Comparison of ENCODE assay signal across 19 cellular contexts in the genomic region with DNA sequence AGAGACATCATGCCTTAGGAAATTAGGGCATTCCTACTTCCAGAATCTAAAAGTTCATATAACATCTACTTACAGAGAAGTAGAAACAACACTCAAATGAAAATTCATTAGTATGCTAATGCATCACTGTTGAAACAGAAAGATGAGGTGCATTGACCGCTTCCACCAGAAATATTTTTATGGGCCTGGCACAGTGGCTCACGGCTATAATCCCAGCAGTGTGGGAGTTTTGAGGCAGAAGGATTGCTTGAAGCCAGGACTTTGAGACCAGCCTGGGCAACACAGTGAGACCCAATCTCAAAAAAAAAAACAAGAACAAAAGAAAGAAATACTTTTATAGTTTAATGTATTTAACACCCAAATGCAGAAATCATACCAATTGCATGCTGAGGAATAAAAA.
"Had no signal": no experiment of that assay in that cellular context is flagged by ENCODE, and none has a peak within 500 bp of the region (broad histone marks: within the 10 kb centered on the region; RNA-seq: fewer than 3 reads in every experiment).

No MANE protein-coding gene starts in this region.

- H3K4me1 Mint-ChIP-seq: natural killer cell; stimulated activated naive CD8-positive, alpha-beta T cell treated with anti-CD3 and anti-CD28 coated beads, Interleukin-15, amount 100 ng/mL, for 72 hours had no signal

- ATAC-seq: gastroesophageal sphincter; left lobe of liver; natural killer cell; stimulated activated naive B cell treated with anti-CD40 and anti-IgM and Interleukin-4, amounts not matched to agents 10 μg/mL and 1 μg/mL and 100 μg/mL, for 72 hours; stimulated activated naive CD8-positive, alpha-beta T cell treated with anti-CD3 and anti-CD28 coated beads, Interleukin-15, amount 100 ng/mL, for 72 hours had no signal

- H3K27ac ChIP-seq: esophagus squamous epithelium, gastroesophageal sphincter, sigmoid colon, skin epidermis, testis, transverse colon had no signal

- DNase-seq: cortex of kidney; effector memory CD4-positive, alpha-beta T cell; esophagus squamous epithelium; glutamatergic neuron; islet precursor cell; natural killer cell; posterior cingulate gyrus; sigmoid colon; stimulated activated CD4-positive, alpha-beta T cell treated with anti-CD3 and anti-CD28 coated beads, Interleukin-2, amount 100 ng/mL, for 24 hours; stimulated activated CD4-positive, alpha-beta T cell treated with anti-CD3 and anti-CD28 coated beads, Interleukin-4, amount 100 ng/mL, for 4 hours; stimulated activated naive B cell treated with anti-CD40 and anti-IgM and Interleukin-4, amounts not matched to agents 10 μg/mL and 1 μg/mL and 100 μg/mL, for 72 hours; stimulated activated naive CD8-positive, alpha-beta T cell treated with anti-CD3 and anti-CD28 coated beads, Interleukin-15, amount 100 ng/mL, for 72 hours; testis; transverse colon had no signal

- H3K9me3 Mint-ChIP-seq: natural killer cell; neural crest cell; stimulated activated naive B cell treated with anti-CD40 and anti-IgM and Interleukin-4, amounts not matched to agents 10 μg/mL and 1 μg/mL and 100 μg/mL, for 72 hours; stimulated activated naive CD8-positive, alpha-beta T cell treated with anti-CD3 and anti-CD28 coated beads, Interleukin-15, amount 100 ng/mL, for 72 hours had no signal

- FAIRE-seq: endometrium had no signal

- H3K4me1 ChIP-seq: esophagus squamous epithelium, gastroesophageal sphincter, sigmoid colon, testis, transverse colon had no signal

- H3K9me3 ChIP-seq: esophagus squamous epithelium, gastroesophageal sphincter, sigmoid colon, testis, transverse colon had no signal

- H3K4me3 ChIP-seq: esophagus squamous epithelium, gastroesophageal sphincter, sigmoid colon, skin epidermis, testis, transverse colon had no signal

- H3K36me3 ChIP-seq: esophagus squamous epithelium, gastroesophageal sphincter, sigmoid colon, transverse colon had no signal

- H3K27ac Mint-ChIP-seq: natural killer cell; stimulated activated naive B cell treated with anti-CD40 and anti-IgM and Interleukin-4, amounts not matched to agents 10 μg/mL and 1 μg/mL and 100 μg/mL, for 72 hours; stimulated activated naive CD8-positive, alpha-beta T cell treated with anti-CD3 and anti-CD28 coated beads, Interleukin-15, amount 100 ng/mL, for 72 hours had no signal

- H3K27me3 ChIP-seq: esophagus squamous epithelium, gastroesophageal sphincter, sigmoid colon, testis, transverse colon had no signal

- H3K4me3 Mint-ChIP-seq: natural killer cell; neural crest cell; stimulated activated naive B cell treated with anti-CD40 and anti-IgM and Interleukin-4, amounts not matched to agents 10 μg/mL and 1 μg/mL and 100 μg/mL, for 72 hours; stimulated activated naive CD8-positive, alpha-beta T cell treated with anti-CD3 and anti-CD28 coated beads, Interleukin-15, amount 100 ng/mL, for 72 hours had no signal

- H3K36me3 Mint-ChIP-seq: natural killer cell; stimulated activated naive B cell treated with anti-CD40 and anti-IgM and Interleukin-4, amounts not matched to agents 10 μg/mL and 1 μg/mL and 100 μg/mL, for 72 hours had no signal

- H3K27me3 Mint-ChIP-seq: stimulated activated naive B cell treated with anti-CD40 and anti-IgM and Interleukin-4, amounts not matched to agents 10 μg/mL and 1 μg/mL and 100 μg/mL, for 72 hours; stimulated activated naive CD8-positive, alpha-beta T cell treated with anti-CD3 and anti-CD28 coated beads, Interleukin-15, amount 100 ng/mL, for 72 hours had no signal
